Comparison of ENCODE assay signal across 20 cellular contexts in the genomic region with DNA sequence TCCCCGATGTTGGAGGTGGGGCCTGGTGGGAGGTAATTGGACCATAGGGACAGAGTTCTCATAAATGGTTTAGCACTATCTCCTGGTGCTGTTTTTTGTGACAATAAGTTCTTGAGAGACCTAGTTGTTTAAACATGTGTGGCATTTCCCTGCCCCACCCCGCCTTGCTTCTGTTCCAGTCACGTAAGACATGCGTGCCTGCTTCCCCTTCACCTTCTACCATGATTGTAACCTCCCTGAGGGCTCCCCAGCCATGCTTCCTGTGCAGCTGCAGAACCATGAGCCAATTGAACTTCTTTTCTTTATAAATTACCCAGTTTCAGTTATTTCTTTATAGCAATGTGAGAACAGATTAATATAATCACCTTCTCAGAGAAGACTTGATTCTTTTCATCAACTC.
"Had no signal": no experiment of that assay in that cellular context is flagged by ENCODE, and none has a peak within 500 bp of the region (broad histone marks: within the 10 kb centered on the region; RNA-seq: fewer than 3 reads in every experiment).

No MANE protein-coding gene starts in this region.

- H3K27ac ChIP-seq: coronary artery, esophagus muscularis mucosa, gastroesophageal sphincter, parathyroid adenoma, sigmoid colon, skin epidermis, thoracic aorta, transverse colon had no signal

- H3K36me3 ChIP-seq: esophagus muscularis mucosa, gastroesophageal sphincter, sigmoid colon, thoracic aorta, transverse colon had no signal

- H3K9me3 Mint-ChIP-seq: nephron progenitor cell; stimulated activated naive B cell treated with anti-CD40 and anti-IgM and Interleukin-4, amounts not matched to agents 10 μg/mL and 1 μg/mL and 100 μg/mL, for 72 hours; stimulated activated naive CD8-positive, alpha-beta T cell treated with anti-CD3 and anti-CD28 coated beads, Interleukin-15, amount 100 ng/mL, for 72 hours had no signal

- H3K36me3 Mint-ChIP-seq: naive B cell had no signal

- H3K4me3 ChIP-seq: coronary artery, esophagus muscularis mucosa, gastroesophageal sphincter, sigmoid colon, skin epidermis, thoracic aorta, transverse colon had no signal

- H3K9me3 ChIP-seq: esophagus muscularis mucosa, gastroesophageal sphincter, sigmoid colon, thoracic aorta, transverse colon had no signal

- ATAC-seq: gastroesophageal sphincter; left colon; stimulated activated naive B cell treated with anti-CD40 and anti-IgM and Interleukin-4, amounts not matched to agents 10 μg/mL and 1 μg/mL and 100 μg/mL, for 72 hours; stimulated activated naive CD8-positive, alpha-beta T cell treated with anti-CD3 and anti-CD28 coated beads, Interleukin-15, amount 100 ng/mL, for 72 hours had no signal

- H2AFZ ChIP-seq: parathyroid adenoma had no signal

- H3K27me3 Mint-ChIP-seq: naive B cell; stimulated activated naive B cell treated with anti-CD40 and anti-IgM and Interleukin-4, amounts not matched to agents 10 μg/mL and 1 μg/mL and 100 μg/mL, for 72 hours had no signal

- H3K9ac ChIP-seq: parathyroid adenoma had no signal

- H3K4me3 Mint-ChIP-seq: nephron progenitor cell; stimulated activated naive B cell treated with anti-CD40 and anti-IgM and Interleukin-4, amounts not matched to agents 10 μg/mL and 1 μg/mL and 100 μg/mL, for 72 hours; stimulated activated naive CD8-positive, alpha-beta T cell treated with anti-CD3 and anti-CD28 coated beads, Interleukin-15, amount 100 ng/mL, for 72 hours had no signal

- H3K79me2 ChIP-seq: parathyroid adenoma had no signal

- H3K27me3 ChIP-seq: esophagus muscularis mucosa, gastroesophageal sphincter, transverse colon had no signal

- FAIRE-seq: urothelium cell line had no signal

- H3K27ac Mint-ChIP-seq: nephron progenitor cell; stimulated activated naive CD8-positive, alpha-beta T cell treated with anti-CD3 and anti-CD28 coated beads, Interleukin-15, amount 100 ng/mL, for 72 hours had no signal

- DNase-seq: effector CD4-positive, alpha-beta T cell; glutamatergic neuron; mesendoderm; naive B cell; nephron progenitor cell; sigmoid colon; stimulated activated CD4-positive, alpha-beta T cell treated with anti-CD3 and anti-CD28 coated beads, Interleukin-2, amount 100 ng/mL, for 24 hours; stimulated activated CD4-positive, alpha-beta T cell treated with anti-CD3 and anti-CD28 coated beads, Interleukin-4, amount 100 ng/mL, for 4 hours; stimulated activated naive B cell treated with anti-CD40 and anti-IgM and Interleukin-4, amounts not matched to agents 10 μg/mL and 1 μg/mL and 100 μg/mL, for 72 hours; stimulated activated naive CD8-positive, alpha-beta T cell treated with anti-CD3 and anti-CD28 coated beads, Interleukin-15, amount 100 ng/mL, for 72 hours; substantia nigra; transverse colon had no signal
